Comparison of ENCODE assay signal across 7 cellular contexts in genomic region chr6:14553515-14553914, GRCh38.
"Had no signal": no experiment of that assay in that cellular context is flagged by ENCODE, and none has a peak within 500 bp of the region (broad histone marks: within the 10 kb centered on the region; RNA-seq: fewer than 3 reads in every experiment).

No MANE protein-coding gene starts in this region.

- DNase-seq: IMR-90, KBM-7, KG1 had no signal

- ATAC-seq: HepG2, K562 had no signal

- H3K4me3 ChIP-seq: K562 had no signal

- H3K27ac ChIP-seq: HL-60 had no signal

- H3K27ac Mint-ChIP-seq: IgD-negative memory B cell had no signal

- H3K4me3 Mint-ChIP-seq: IgD-negative memory B cell had no signal

- H3K9me3 Mint-ChIP-seq: IgD-negative memory B cell had no signal
